In the genomic region with DNA sequence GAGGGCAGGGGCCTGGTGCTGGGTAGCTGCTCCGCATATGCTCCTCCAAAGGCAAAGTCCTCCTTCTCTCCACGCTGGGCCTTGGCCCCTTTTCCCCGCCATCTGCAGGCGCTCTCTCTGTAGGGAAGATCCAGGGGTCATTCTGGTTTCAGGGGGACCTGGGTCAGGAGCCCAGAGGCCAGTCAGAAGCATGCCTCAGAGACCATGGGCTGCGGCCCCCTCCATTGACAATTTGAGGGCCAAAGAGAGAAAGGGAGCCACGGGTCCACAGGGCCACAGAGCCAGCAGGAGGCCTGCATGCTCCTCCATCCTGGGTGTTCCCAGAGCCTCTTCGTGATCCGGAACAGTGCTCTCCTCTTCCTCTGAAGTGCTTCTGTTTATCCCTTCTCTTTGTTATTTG, we compare ENCODE assay signal across 1 cellular context.
TF ChIP-seq lines count a peak whose summit lies in the region.

No MANE protein-coding gene starts in this region.

TF ChIP-seq in IMR-90, 13 proteins besides CTCF, POLR2A, EP300 and RAD21:
- no peak for TF ChIP-seq RFX5 (IDR thresholded peaks at IDR 0.05; ENCODE audit: low read depth, low read length)
- TF ChIP-seq, protein P1, sequence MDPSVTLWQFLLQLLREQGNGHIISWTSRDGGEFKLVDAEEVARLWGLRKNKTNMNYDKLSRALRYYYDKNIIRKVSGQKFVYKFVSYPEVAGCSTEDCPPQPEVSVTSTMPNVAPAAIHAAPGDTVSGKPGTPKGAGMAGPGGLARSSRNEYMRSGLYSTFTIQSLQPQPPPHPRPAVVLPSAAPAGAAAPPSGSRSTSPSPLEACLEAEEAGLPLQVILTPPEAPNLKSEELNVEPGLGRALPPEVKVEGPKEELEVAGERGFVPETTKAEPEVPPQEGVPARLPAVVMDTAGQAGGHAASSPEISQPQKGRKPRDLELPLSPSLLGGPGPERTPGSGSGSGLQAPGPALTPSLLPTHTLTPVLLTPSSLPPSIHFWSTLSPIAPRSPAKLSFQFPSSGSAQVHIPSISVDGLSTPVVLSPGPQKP (IDR thresholded peaks at IDR 0.05; ENCODE audit: borderline replicate concordance, low read depth, low read length), result no peak
- TF ChIP-seq SMC3 (IDR thresholded peaks at IDR 0.05; ENCODE audit: low read depth, low read length), result no peak
- TF ChIP-seq NFE2L2 (IDR thresholded peaks at IDR 0.05; ENCODE audit: low read depth, low read length), result no peak
- no peak for TF ChIP-seq FOS (IDR thresholded peaks at IDR 0.05; ENCODE audit: low read depth, low read length)
